Comparison of ENCODE assay signal across 11 cellular contexts in the genomic region with DNA sequence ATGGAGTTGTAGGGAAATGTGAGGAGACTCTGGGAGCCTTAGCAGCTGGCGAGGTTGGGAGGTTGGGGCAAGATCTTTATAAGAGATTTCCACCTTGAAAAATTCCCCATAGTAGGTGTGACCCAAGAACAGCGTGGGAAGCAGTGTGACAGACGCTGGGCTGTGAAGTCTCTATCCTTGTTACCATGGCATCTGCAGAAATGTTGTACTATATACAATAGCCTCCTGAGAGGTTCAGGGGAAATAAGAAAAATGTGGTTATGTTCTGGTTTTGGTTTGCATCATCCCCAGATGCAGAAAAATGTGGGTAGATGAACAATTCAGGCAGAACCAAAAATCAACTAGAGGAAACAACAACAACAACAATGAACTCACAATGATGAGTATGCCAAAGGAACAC.
DNase-seq lines count a peak whose midpoint lies in the region; ATAC-seq and TF ChIP-seq lines count a peak whose summit lies in the region.
"Had no signal": no experiment of that assay in that cellular context is flagged by ENCODE, and none has a peak within 500 bp of the region (broad histone marks: within the 10 kb centered on the region; RNA-seq: fewer than 3 reads in every experiment).

No MANE protein-coding gene starts in this region.

- H3K9me3 Mint-ChIP-seq in activated naive CD4-positive, alpha-beta T cell treated with anti-CD3 and anti-CD28 coated beads for 36 hours, result no peaks in the 10 kb centered on the region

- H3K4me3 Mint-ChIP-seq in activated naive CD4-positive, alpha-beta T cell treated with anti-CD3 and anti-CD28 coated beads for 36 hours, result no peak overlapping the region

- ATAC-seq in GM19043 (IDR thresholded peaks at IDR 0.05; ENCODE audit: low read depth, unreplicated experiment) (peak; percentile 68), GM21737 (IDR thresholded peaks at IDR 0.05; ENCODE audit: unreplicated experiment) (peak; percentile 89), HG03108 (IDR thresholded peaks at IDR 0.05; ENCODE audit: unreplicated experiment) (peak; percentile 79)
- ATAC-seq: body of pancreas had no signal

- CTCF ChIA-PET in activated naive CD4-positive, alpha-beta T cell treated with anti-CD3 and anti-CD28 coated beads for 36 hours (lab: Charles Lee), result no interaction called here

- DNase-seq in GM10266 (ENCODE audit: extremely low spot score) (peak; percentile 40), NCI-H1694 (lab: John Stamatoyannopoulos, UW) (no peak), cerebellum (ENCODE audit: low spot score) (no peak), superior temporal gyrus (ENCODE audit: extremely low spot score) (no peak)
- DNase-seq in activated naive CD4-positive, alpha-beta T cell treated with anti-CD3 and anti-CD28 coated beads for 36 hours, result no peak
- DNase-seq: activated T-cell treated with anti-CD3 and anti-CD28 coated beads for 4 hours; body of pancreas; stimulated activated CD4-positive, alpha-beta T cell treated with anti-CD3 and anti-CD28 coated beads, Interleukin-2, amount 100 ng/mL, for 48 hours had no signal

- TF ChIP-seq CTCF in GM10266 (IDR thresholded peaks at IDR 0.05; ENCODE audit: control insufficient read depth, insufficient read depth, low read depth, missing control alignments), result no peak

- no peaks in the 10 kb centered on the region for H3K36me3 Mint-ChIP-seq in activated naive CD4-positive, alpha-beta T cell treated with anti-CD3 and anti-CD28 coated beads for 36 hours (ENCODE audit: low read depth)

- H3K27me3 Mint-ChIP-seq in activated naive CD4-positive, alpha-beta T cell treated with anti-CD3 and anti-CD28 coated beads for 36 hours (ENCODE audit: low read depth), result peaks cover 2% of the 10 kb centered on the region

- H3K4me1 Mint-ChIP-seq in activated naive CD4-positive, alpha-beta T cell treated with anti-CD3 and anti-CD28 coated beads for 36 hours (ENCODE audit: low read depth), result no peaks in the 10 kb centered on the region

- intact Hi-C loops in activated naive CD4-positive, alpha-beta T cell treated with anti-CD3 and anti-CD28 coated beads for 36 hours (cut with micrococcal nuclease), result no loop called here

- no peak overlapping the region for H3K27ac Mint-ChIP-seq in activated naive CD4-positive, alpha-beta T cell treated with anti-CD3 and anti-CD28 coated beads for 36 hours
